ENCODE assay signal across 17 cellular contexts in the genomic region with DNA sequence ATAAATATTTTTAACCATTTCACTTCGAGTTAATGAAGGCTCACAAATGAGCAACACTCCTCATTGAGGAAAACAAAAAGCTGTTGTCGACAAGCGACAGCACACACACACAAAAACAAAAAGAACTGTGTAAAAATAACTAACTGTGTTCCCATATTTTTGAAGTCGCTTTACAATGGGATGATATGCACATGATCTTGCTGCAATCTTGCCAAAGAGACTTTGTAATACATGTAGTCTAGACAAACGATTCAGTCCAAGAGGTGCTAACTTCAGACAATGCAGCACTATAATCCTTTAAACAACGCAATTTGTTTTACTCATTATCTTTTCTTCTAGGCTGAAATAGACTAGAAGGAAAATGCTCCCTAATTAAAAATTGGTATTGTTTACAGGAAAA.
"Had no signal": no experiment of that assay in that cellular context is flagged by ENCODE, and none has a peak within 500 bp of the region (broad histone marks: within the 10 kb centered on the region; RNA-seq: fewer than 3 reads in every experiment).

No MANE protein-coding gene starts in this region.

- ATAC-seq: activated CD8-positive, alpha-beta memory T cell treated with anti-CD3 and anti-CD28 coated beads, Interleukin-2, amount 10 ng/mL, durations not matched to agents 7 days and 5 days; activated naive CD4-positive, alpha-beta T cell treated with anti-CD3 and anti-CD28 coated beads, Interleukin-2, amount 50 U/mL, for 72 hours; activated T-cell treated with anti-CD3 and anti-CD28 coated beads, Interleukin-2, amount 50 U/mL, for 4 hours; left lobe of liver had no signal

- H3K27me3 Mint-ChIP-seq: activated CD8-positive, alpha-beta memory T cell treated with anti-CD3 and anti-CD28 coated beads, Interleukin-2, amount 10 ng/mL, durations not matched to agents 7 days and 5 days had no signal

- H3K27me3 ChIP-seq: brain microvascular endothelial cell, esophagus muscularis mucosa, upper lobe of left lung had no signal

- H3K27ac Mint-ChIP-seq: activated CD8-positive, alpha-beta memory T cell treated with anti-CD3 and anti-CD28 coated beads, Interleukin-2, amount 10 ng/mL, durations not matched to agents 7 days and 5 days had no signal

- H3K4me1 ChIP-seq: esophagus muscularis mucosa, upper lobe of left lung had no signal

- H3K4me3 Mint-ChIP-seq: activated CD8-positive, alpha-beta memory T cell treated with anti-CD3 and anti-CD28 coated beads, Interleukin-2, amount 10 ng/mL, durations not matched to agents 7 days and 5 days; activated T-cell treated with anti-CD3 and anti-CD28 coated beads, Interleukin-2, amount 50 U/mL, for 4 hours; nephron had no signal

- H3K9me3 Mint-ChIP-seq: activated naive CD4-positive, alpha-beta T cell treated with anti-CD3 and anti-CD28 coated beads, Interleukin-2, amount 50 U/mL, for 72 hours; activated T-cell treated with anti-CD3 and anti-CD28 coated beads, Interleukin-2, amount 50 U/mL, for 4 hours; nephron had no signal

- H3K4me3 ChIP-seq: esophagus muscularis mucosa, upper lobe of left lung had no signal

- H3K9me3 ChIP-seq: esophagus muscularis mucosa, upper lobe of left lung had no signal

- H3K4me1 Mint-ChIP-seq: activated CD8-positive, alpha-beta memory T cell treated with anti-CD3 and anti-CD28 coated beads, Interleukin-2, amount 10 ng/mL, durations not matched to agents 7 days and 5 days; nephron had no signal

- DNase-seq: activated CD4-positive, alpha-beta T cell treated with anti-CD3 and anti-CD28 coated beads, Interleukin-2, amount 50 U/mL, for 1 hour; activated CD4-positive, CD25-positive, alpha-beta regulatory T cell; activated CD8-positive, alpha-beta memory T cell treated with anti-CD3 and anti-CD28 coated beads, Interleukin-2, amount 10 ng/mL, durations not matched to agents 7 days and 5 days; activated effector memory CD4-positive, alpha-beta T cell treated with anti-CD3 and anti-CD28 coated beads, Interleukin-2, amount 50 U/mL, for 16 hours; activated T-cell treated with anti-CD3 and anti-CD28 coated beads, Interleukin-2, amount 50 U/mL, for 4 hours; amniotic stem cell; brain microvascular endothelial cell; dermis blood vessel endothelial cell; mesenchymal stem cell; stimulated activated CD4-positive, alpha-beta T cell treated with anti-CD3 and anti-CD28 coated beads, Interleukin-2, amount 100 ng/mL, for 48 hours; stimulated activated naive CD4-positive, alpha-beta T cell treated with Interleukin-2 at 50 U/mL for 16 hours; T-helper 2 cell; upper lobe of left lung had no signal

- H3K27ac ChIP-seq: brain microvascular endothelial cell, esophagus muscularis mucosa, upper lobe of left lung had no signal
